Comparison of ENCODE assay signal across 1 cellular context in the genomic region with DNA sequence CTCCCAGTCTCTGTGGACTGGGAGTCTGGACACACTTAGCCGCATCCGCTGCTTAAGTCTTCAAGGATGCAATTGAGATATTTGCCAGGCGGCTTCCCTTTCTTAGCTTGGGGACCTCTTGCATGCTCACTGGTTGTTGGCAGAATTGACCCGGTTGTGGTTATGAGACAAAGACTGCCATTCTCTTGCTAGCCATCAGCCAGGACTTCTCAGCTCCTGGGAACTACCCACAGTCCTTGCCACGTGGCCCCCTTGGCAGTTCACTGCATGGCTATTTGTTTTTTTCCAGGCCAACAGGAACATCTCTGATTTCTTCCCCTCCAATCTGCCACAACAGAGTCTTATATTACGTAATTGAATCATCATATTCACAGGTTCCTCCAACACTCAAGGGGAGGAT.
TF ChIP-seq lines count a peak whose summit lies in the region.

No MANE protein-coding gene starts in this region.

TF ChIP-seq in IMR-90, 13 proteins besides CTCF, POLR2A, EP300 and RAD21:
- TF ChIP-seq RCOR1 (IDR thresholded peaks at IDR 0.05; ENCODE audit: insufficient replicate concordance, low read length) (no peak), CEBPB (IDR thresholded peaks at IDR 0.05; ENCODE audit: low read depth, low read length) (0 out of 2 replicates have a peak, but pooled peaks have one; percentile 16)
